ENCODE assay signal across 9 cellular contexts in genomic region chr11:65636810-65637557, GRCh38. TPM values are rescaled to one million over a fixed set of nuclear protein-coding genes. Genes with fewer than 3 reads are reported as not detected.
DNase-seq lines count a peak whose midpoint lies in the region; ATAC-seq and TF ChIP-seq lines count a peak whose summit lies in the region.
"Had no signal": no experiment of that assay in that cellular context is flagged by ENCODE, and none has a peak within 500 bp of the region (broad histone marks: within the 10 kb centered on the region; RNA-seq: fewer than 3 reads in every experiment).

No MANE protein-coding gene starts in this region.

- H3K36me3 Mint-ChIP-seq in activated naive CD8-positive, alpha-beta T cell treated with anti-CD3 and anti-CD28 coated beads, Interleukin-2, amount 50 U/mL, for 24 hours (ENCODE audit: low read depth), result peaks cover 18% of the 10 kb centered on the region
- H3K36me3 Mint-ChIP-seq in mesothelial cell of epicardium, result peaks cover 9% of the 10 kb centered on the region

- H3K36me3 ChIP-seq in heart right ventricle (peaks cover 14 to 70% (median 32%) of the 10 kb centered on the region in 9 donors), upper lobe of right lung (peaks cover 39% of the 10 kb centered on the region)

- no peaks in the 10 kb centered on the region for H3K27me3 Mint-ChIP-seq in activated naive CD8-positive, alpha-beta T cell treated with anti-CD3 and anti-CD28 coated beads, Interleukin-2, amount 50 U/mL, for 24 hours
- H3K27me3 Mint-ChIP-seq in mesothelial cell of epicardium (ENCODE audit: low read depth), result peaks cover 2% of the 10 kb centered on the region

- intact Hi-C loops in heart right ventricle (cut with DNase I), result loop anchor here in 3 of 10 donors (10.0 kb wide), 3 partner anchors 58 to 348 kb away; partner anchors contain the start of gene SNX32 (in 1 of the 3)
- intact Hi-C loops in left cardiac atrium (cut with DNase I), result no loop called here
- intact Hi-C loops in upper lobe of right lung (cut with DNase I), result no loop called here

- H3K9me3 Mint-ChIP-seq in activated naive CD8-positive, alpha-beta T cell treated with anti-CD3 and anti-CD28 coated beads, Interleukin-2, amount 50 U/mL, for 24 hours, result no peaks in the 10 kb centered on the region
- H3K9me3 Mint-ChIP-seq in mesothelial cell of epicardium, result no peaks in the 10 kb centered on the region

- TF ChIP-seq CTCF in heart right ventricle (IDR thresholded peaks at IDR 0.05) (no peak), mesothelial cell of epicardium (IDR thresholded peaks at IDR 0.05; ENCODE audit: unreplicated experiment) (no peak), upper lobe of right lung (IDR thresholded peaks at IDR 0.05) (no peak)

- H3K4me3 Mint-ChIP-seq in activated naive CD8-positive, alpha-beta T cell treated with anti-CD3 and anti-CD28 coated beads, Interleukin-2, amount 50 U/mL, for 24 hours, result peak overlapping the region; percentile 85
- H3K4me3 Mint-ChIP-seq in mesothelial cell of epicardium, result peak overlapping the region; percentile 33

- peaks cover 21 to 51% (median 48%) of the 10 kb centered on the region in 9 donors for H3K4me1 ChIP-seq in heart right ventricle
- H3K4me1 ChIP-seq in upper lobe of right lung, result peaks cover 31% of the 10 kb centered on the region

- DNase-seq in heart right ventricle, result no peak
- DNase-seq in left cardiac atrium, result no peak
- no peak for DNase-seq in activated naive CD8-positive, alpha-beta T cell treated with anti-CD3 and anti-CD28 coated beads, Interleukin-2, amount 50 U/mL, for 24 hours
- DNase-seq in mesothelial cell of epicardium (ENCODE audit: low spot score in 2 of 2, unreplicated experiment in 2 of 2), result no peak
- DNase-seq in upper lobe of right lung, result no peak
- no peak for DNase-seq in GM19238 (ENCODE audit: insufficient read length, low spot score)
- no peak for DNase-seq in DMS79 treated with DMSO at 0.1 percent for 48 hours (lab: John Stamatoyannopoulos, UW)
- DNase-seq: NCI-H510A had no signal

- WGBS in heart right ventricle, 2 donors, result 91 to 96% methylated on average over 9 of the region's 9 CpGs

- no peak for ATAC-seq in heart right ventricle
- no peak for ATAC-seq in left cardiac atrium
- no peak for ATAC-seq in activated naive CD8-positive, alpha-beta T cell treated with anti-CD3 and anti-CD28 coated beads, Interleukin-2, amount 50 U/mL, for 24 hours
- ATAC-seq in upper lobe of right lung, result no peak
- no peak for ATAC-seq in HG02588 (IDR thresholded peaks at IDR 0.05; ENCODE audit: unreplicated experiment)

- H3K4me3 ChIP-seq in heart right ventricle (no peak overlapping the region), upper lobe of right lung (peak overlapping the region; percentile 76)

- no peaks in the 10 kb centered on the region for H3K9me3 ChIP-seq in heart right ventricle
- H3K9me3 ChIP-seq in upper lobe of right lung, result no peaks in the 10 kb centered on the region

- H3K27me3 ChIP-seq in heart right ventricle (no peaks in the 10 kb centered on the region), upper lobe of right lung (no peaks in the 10 kb centered on the region)

- H3K27ac ChIP-seq in heart right ventricle (peak overlapping the region in 9 of 10 donors; percentile 95 to 99 (median 97)), upper lobe of right lung (peak overlapping the region; percentile 85)

- H3K27ac Mint-ChIP-seq in activated naive CD8-positive, alpha-beta T cell treated with anti-CD3 and anti-CD28 coated beads, Interleukin-2, amount 50 U/mL, for 24 hours, result peak overlapping the region; percentile 81
- H3K27ac Mint-ChIP-seq in mesothelial cell of epicardium, result no peak overlapping the region

- peaks cover 42% of the 10 kb centered on the region for H3K4me1 Mint-ChIP-seq in activated naive CD8-positive, alpha-beta T cell treated with anti-CD3 and anti-CD28 coated beads, Interleukin-2, amount 50 U/mL, for 24 hours
- H3K4me1 Mint-ChIP-seq in mesothelial cell of epicardium, result peaks cover 13% of the 10 kb centered on the region

RNA-seq across cellular contexts. Expression of gene SIPA1, which starts 0.9 kb away (rescaled TPM):
- total RNA-seq in heart right ventricle (10 to 100 TPM; 11.8 to 39.7 (median 15.6) TPM), left cardiac atrium (10 to 100 TPM; 31.7 to 33.0 TPM), mesothelial cell of epicardium (37.1 to 42.9 TPM (median 37.5 TPM) in 3 replicates), upper lobe of right lung (86.5 TPM)
- 10 to 100 TPM; 32.6 to 85.9 TPM for polyA plus RNA-seq in heart right ventricle

RNA-seq across cellular contexts. Expression of gene PCNX3, which starts 21.4 kb away (rescaled TPM):
- 10 to 100 TPM in 9 of 10 donors, 1 to 10 TPM in 1; 9.4 to 16.9 (median 11.7) TPM for total RNA-seq in heart right ventricle
- polyA plus RNA-seq in heart right ventricle, result 10 to 100 TPM in 1 of 2 donors, 1 to 10 TPM in 1; 9.7 to 11.6 TPM
- total RNA-seq in left cardiac atrium, result 10 to 100 TPM; 15.1 to 16.7 TPM
- 59.0 to 61.8 TPM (median 61.3 TPM) in 3 replicates for total RNA-seq in mesothelial cell of epicardium
- 34.0 TPM for total RNA-seq in upper lobe of right lung

RNA-seq across cellular contexts. Expression of gene MAP3K11, which starts 23.0 kb away (rescaled TPM):
- total RNA-seq in heart right ventricle (10 to 100 TPM; 23.1 to 45.6 (median 34.2) TPM), left cardiac atrium (10 to 100 TPM; 42.8 to 44.7 TPM), mesothelial cell of epicardium (46.8 to 52.0 TPM (median 47.5 TPM) in 3 replicates), upper lobe of right lung (106 TPM)
- polyA plus RNA-seq in heart right ventricle, result 10 to 100 TPM; 32.5 to 69.9 TPM

RNA-seq across cellular contexts. Expression of gene RELA, which starts 25.7 kb away (rescaled TPM):
- total RNA-seq in heart right ventricle, result 10 to 100 TPM; 30.7 to 55.2 (median 40.0) TPM
- 10 to 100 TPM; 28.9 to 38.3 TPM for polyA plus RNA-seq in heart right ventricle
- 10 to 100 TPM; 36.1 to 56.2 TPM for total RNA-seq in left cardiac atrium
- 95.6 to 98.8 TPM (median 96.8 TPM) in 3 replicates for total RNA-seq in mesothelial cell of epicardium
- total RNA-seq in upper lobe of right lung, result 68.2 TPM

RNA-seq across cellular contexts. Expression of gene KCNK7, which starts 41.4 kb away (rescaled TPM):
- 1 to 10 TPM in 2 of 10 donors, under 1 TPM in 6, not detected in 2; 0.22 to 1.5 (median 0.35) TPM for total RNA-seq in heart right ventricle
- polyA plus RNA-seq in heart right ventricle, result 1 to 10 TPM in 1 of 2 donors, under 1 TPM in 1; 0.48 to 1.4 TPM
- total RNA-seq in left cardiac atrium, result under 1 TPM; 0.31 to 0.53 TPM
- 0.95 to 2.4 TPM (median 1.7 TPM) in 3 replicates for total RNA-seq in mesothelial cell of epicardium
- total RNA-seq in upper lobe of right lung, result 1.3 TPM
